ENCODE assay signal across 10 cellular contexts in the genomic region with DNA sequence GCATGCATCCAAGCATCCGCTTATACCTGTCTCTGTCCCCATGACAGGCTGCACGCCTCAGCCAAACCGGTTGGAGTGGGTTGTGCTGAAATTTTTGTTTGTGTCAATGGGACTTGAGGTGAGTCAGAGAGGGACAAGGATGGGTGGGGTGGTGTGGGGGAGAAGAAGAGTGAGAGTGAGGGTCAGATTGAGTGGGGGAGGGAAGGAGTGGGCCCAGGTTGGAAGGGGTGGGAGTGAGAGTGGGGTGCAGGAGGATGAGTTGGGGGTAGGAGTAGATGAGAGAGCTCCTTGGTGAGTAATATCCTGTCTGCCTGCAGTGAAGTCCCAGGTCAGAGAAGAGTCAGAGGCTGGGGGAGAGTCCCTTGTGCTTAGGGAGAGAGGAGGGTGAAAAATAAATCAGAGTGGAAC. TPM values are rescaled to one million over a fixed set of nuclear protein-coding genes. Genes with fewer than 3 reads are reported as not detected.
DNase-seq lines count a peak whose midpoint lies in the region; ATAC-seq lines count a peak whose summit lies in the region.
"Had no signal": no experiment of that assay in that cellular context is flagged by ENCODE, and none has a peak within 500 bp of the region (broad histone marks: within the 10 kb centered on the region; RNA-seq: fewer than 3 reads in every experiment).

No MANE protein-coding gene starts in this region.

- H3K27ac ChIP-seq in esophagus (ENCODE audit: low read depth in 2 of 2, low read length in 1 of 2) = peak overlapping the region; percentile 71 to 89

- H3K27me3 ChIP-seq in esophagus (ENCODE audit: control insufficient read depth in 1 of 2, insufficient read depth in 2 of 2, low read length in 2 of 2) = no peaks in the 10 kb centered on the region

- CTCF ChIA-PET in activated CD4-positive, alpha-beta memory T cell treated with anti-CD3 and anti-CD28 coated beads, Interleukin-2, amount 10 ng/mL, durations not matched to agents 7 days and 5 days (lab: Charles Lee) = interaction anchor here (0.7 to 7.5 kb wide), 4 partner anchors 22 to 139 kb away, joined by 3 to 128 read pairs (median 3); partner anchors contain the start of genes ARHGAP30 and TSTD1

- H3K4me3 ChIP-seq in esophagus (ENCODE audit: low read depth in 1 of 2, low read length in 2 of 2) = no peak overlapping the region

- H3K27ac Mint-ChIP-seq in activated CD4-positive, alpha-beta memory T cell treated with anti-CD3 and anti-CD28 coated beads, Interleukin-2, amount 10 ng/mL, durations not matched to agents 7 days and 5 days = no peak overlapping the region
- H3K27ac Mint-ChIP-seq in stimulated activated naive CD8-positive, alpha-beta T cell treated with anti-CD3 and anti-CD28 coated beads, Interleukin-15, Interleukin-2, amounts not matched to agents 100 ng/mL and 50 ng/mL, for 24 hours = peak overlapping the region; percentile 16

- H3K9me3 ChIP-seq in esophagus (ENCODE audit: control insufficient read depth in 2 of 2, insufficient read depth in 1 of 2, low read depth in 1 of 2, low read length in 1 of 2) = no peaks in the 10 kb centered on the region

- ATAC-seq in HG02798 (IDR thresholded peaks at IDR 0.05; ENCODE audit: poor library complexity, unreplicated experiment) (no peak), GM21515 (IDR thresholded peaks at IDR 0.05; ENCODE audit: unreplicated experiment) (no peak), HG03280 (IDR thresholded peaks at IDR 0.05; ENCODE audit: unreplicated experiment) (no peak)

- H3K4me1 Mint-ChIP-seq in activated CD4-positive, alpha-beta memory T cell treated with anti-CD3 and anti-CD28 coated beads, Interleukin-2, amount 10 ng/mL, durations not matched to agents 7 days and 5 days = peaks cover 34% of the 10 kb centered on the region
- H3K4me1 Mint-ChIP-seq in stimulated activated naive CD8-positive, alpha-beta T cell treated with anti-CD3 and anti-CD28 coated beads, Interleukin-15, Interleukin-2, amounts not matched to agents 100 ng/mL and 50 ng/mL, for 24 hours (ENCODE audit: low read depth) = peaks cover 61% of the 10 kb centered on the region

- POLR2A ChIA-PET in activated CD4-positive, alpha-beta memory T cell treated with anti-CD3 and anti-CD28 coated beads, Interleukin-2, amount 10 ng/mL, durations not matched to agents 7 days and 5 days (lab: Charles Lee) = interaction anchor here (0.8 to 9.5 kb wide), 3 partner anchors 20 to 25 kb away, joined by 3 to 142 read pairs (median 4); partner anchors contain the start of genes ARHGAP30, NIT1 and PFDN2

- no peaks in the 10 kb centered on the region for H3K9me3 Mint-ChIP-seq in activated CD4-positive, alpha-beta memory T cell treated with anti-CD3 and anti-CD28 coated beads, Interleukin-2, amount 10 ng/mL, durations not matched to agents 7 days and 5 days
- no peaks in the 10 kb centered on the region for H3K9me3 Mint-ChIP-seq in stimulated activated naive CD8-positive, alpha-beta T cell treated with anti-CD3 and anti-CD28 coated beads, Interleukin-15, Interleukin-2, amounts not matched to agents 100 ng/mL and 50 ng/mL, for 24 hours

- H3K36me3 Mint-ChIP-seq in activated CD4-positive, alpha-beta memory T cell treated with anti-CD3 and anti-CD28 coated beads, Interleukin-2, amount 10 ng/mL, durations not matched to agents 7 days and 5 days (ENCODE audit: low read depth) = peaks cover 2% of the 10 kb centered on the region
- H3K36me3 Mint-ChIP-seq in stimulated activated naive CD8-positive, alpha-beta T cell treated with anti-CD3 and anti-CD28 coated beads, Interleukin-15, Interleukin-2, amounts not matched to agents 100 ng/mL and 50 ng/mL, for 24 hours (ENCODE audit: low read depth) = no peaks in the 10 kb centered on the region

- H3K27me3 Mint-ChIP-seq in activated CD4-positive, alpha-beta memory T cell treated with anti-CD3 and anti-CD28 coated beads, Interleukin-2, amount 10 ng/mL, durations not matched to agents 7 days and 5 days = peaks cover 6% of the 10 kb centered on the region
- no peaks in the 10 kb centered on the region for H3K27me3 Mint-ChIP-seq in stimulated activated naive CD8-positive, alpha-beta T cell treated with anti-CD3 and anti-CD28 coated beads, Interleukin-15, Interleukin-2, amounts not matched to agents 100 ng/mL and 50 ng/mL, for 24 hours

- no peak overlapping the region for H3K4me3 Mint-ChIP-seq in activated CD4-positive, alpha-beta memory T cell treated with anti-CD3 and anti-CD28 coated beads, Interleukin-2, amount 10 ng/mL, durations not matched to agents 7 days and 5 days
- H3K4me3 Mint-ChIP-seq in stimulated activated naive CD8-positive, alpha-beta T cell treated with anti-CD3 and anti-CD28 coated beads, Interleukin-15, Interleukin-2, amounts not matched to agents 100 ng/mL and 50 ng/mL, for 24 hours = peak overlapping the region; percentile 21

- no peaks in the 10 kb centered on the region for H3K36me3 ChIP-seq in esophagus (ENCODE audit: control insufficient read depth in 2 of 2, insufficient read depth in 2 of 2, low read length in 1 of 2)

- H3K4me1 ChIP-seq in esophagus (ENCODE audit: control insufficient read depth in 2 of 2, insufficient read depth in 2 of 2, low read length in 1 of 2) = peaks cover 0 to 30% of the 10 kb centered on the region in 2 donors

- WGBS in esophagus, 2 donors = 44 to 53% methylated on average over 3 of the region's 3 CpGs

- DNase-seq in activated gamma-delta T cell treated with anti-CD3 and anti-CD28 coated beads, Interleukin-2, amount 50 U/mL, for 16 hours (ENCODE audit: low read depth) = peak; percentile 20
- DNase-seq in activated gamma-delta T cell treated with Interleukin-2 at 50 U/mL for 16 hours = no peak
- DNase-seq in activated CD4-positive, alpha-beta memory T cell treated with anti-CD3 and anti-CD28 coated beads, Interleukin-2, amount 10 ng/mL, durations not matched to agents 7 days and 5 days = peak; percentile 27
- DNase-seq: NCI-H524 had no signal

RNA-seq across cellular contexts. Expression of gene NECTIN4, which starts 3.3 kb away (rescaled TPM):
- total RNA-seq in activated CD4-positive, alpha-beta memory T cell treated with anti-CD3 and anti-CD28 coated beads, Interleukin-2, amount 10 ng/mL, durations not matched to agents 7 days and 5 days = not detected
- 10 to 100 TPM; 44.9 to 80.5 TPM for polyA plus RNA-seq in esophagus

RNA-seq across cellular contexts. Expression of gene KLHDC9, which starts 5.5 kb away (rescaled TPM):
- 1 to 10 TPM; 1.2 TPM for total RNA-seq in activated CD4-positive, alpha-beta memory T cell treated with anti-CD3 and anti-CD28 coated beads, Interleukin-2, amount 10 ng/mL, durations not matched to agents 7 days and 5 days
- polyA plus RNA-seq in esophagus = 1 to 10 TPM; 1.8 to 2.5 TPM

RNA-seq across cellular contexts. Expression of gene ARHGAP30, which starts 22.9 kb away (rescaled TPM):
- total RNA-seq in activated CD4-positive, alpha-beta memory T cell treated with anti-CD3 and anti-CD28 coated beads, Interleukin-2, amount 10 ng/mL, durations not matched to agents 7 days and 5 days = 100 to 1,000 TPM; 331 to 339 TPM
- 1 to 10 TPM; 7.9 to 9.5 TPM for polyA plus RNA-seq in esophagus
- total RNA-seq: glomerular endothelial cell had no signal

RNA-seq across cellular contexts. Expression of gene PFDN2, which starts 25.2 kb away (rescaled TPM):
- 10 to 100 TPM; 76.6 to 78.8 TPM for total RNA-seq in activated CD4-positive, alpha-beta memory T cell treated with anti-CD3 and anti-CD28 coated beads, Interleukin-2, amount 10 ng/mL, durations not matched to agents 7 days and 5 days
- 100 to 1,000 TPM; 116 to 186 TPM for polyA plus RNA-seq in esophagus

RNA-seq across cellular contexts. Expression of gene NIT1, which starts 25.3 kb away (rescaled TPM):
- total RNA-seq in activated CD4-positive, alpha-beta memory T cell treated with anti-CD3 and anti-CD28 coated beads, Interleukin-2, amount 10 ng/mL, durations not matched to agents 7 days and 5 days = 10 to 100 TPM; 50.8 to 51.5 TPM
- polyA plus RNA-seq in esophagus = 10 to 100 TPM; 28.0 to 28.5 TPM
